ENCODE assay signal across 8 cellular contexts in genomic region chr6:119148102-119148824, GRCh38.
DNase-seq lines count a peak whose midpoint lies in the region; ATAC-seq and TF ChIP-seq lines count a peak whose summit lies in the region.

No MANE protein-coding gene starts in this region.

- H3K27me3 Mint-ChIP-seq in CD8-positive, alpha-beta memory T cell = peaks cover under 1 to 4% of the 10 kb centered on the region in 2 donors

- peaks cover 0 to 9% (median 0%) of the 10 kb centered on the region in 5 donors for H3K9me3 Mint-ChIP-seq in CD8-positive, alpha-beta memory T cell

- H3K27ac ChIP-seq in CD8-positive, alpha-beta memory T cell (ENCODE audit: low read depth, low read length) = peak overlapping the region; percentile 58
- H3K27ac ChIP-seq in body of pancreas (peak overlapping the region in 2 of 4 donors; percentile 39 to 44), stomach (peak overlapping the region in 4 of 5 donors; percentile 1 to 74 (median 52))

- no peaks in the 10 kb centered on the region for H3K4me1 ChIP-seq in CD8-positive, alpha-beta memory T cell (ENCODE audit: insufficient read depth, low read length)
- H3K4me1 ChIP-seq in body of pancreas (peaks cover 15% of the 10 kb centered on the region), stomach (peaks cover 9 to 35% (median 21%) of the 10 kb centered on the region in 4 donors)

- peak overlapping the region in 2 of 8 donors; percentile 39 to 42 for H3K27ac Mint-ChIP-seq in CD8-positive, alpha-beta memory T cell

- intact Hi-C loops in body of pancreas (cut with DNase I) (no loop called here), stomach (cut with DNase I; ENCODE audit: low total_unique reads) (no loop called here)

- CTCF ChIA-PET in CD8-positive, alpha-beta memory T cell (lab: Charles Lee) = interaction anchor here (0.7 to 2.0 kb wide), 4 partner anchors 9 to 198 kb away, joined by 3 to 10 read pairs (median 3); no protein-coding TSS in a partner anchor

- POLR2A ChIA-PET in CD8-positive, alpha-beta memory T cell (lab: Charles Lee) = no interaction called here

- H3K36me3 ChIP-seq in CD8-positive, alpha-beta memory T cell (ENCODE audit: insufficient read depth, low read length) = no peaks in the 10 kb centered on the region
- H3K36me3 ChIP-seq in body of pancreas (replicated peaks in 1 of 2; ENCODE audit: insufficient read depth in 1 of 2, low read depth in 2 of 2) (no peaks in the 10 kb centered on the region), stomach (no peaks in the 10 kb centered on the region)

- H3K4me1 Mint-ChIP-seq in CD8-positive, alpha-beta memory T cell = peaks cover 9 to 25% (median 12%) of the 10 kb centered on the region in 3 donors

- no peaks in the 10 kb centered on the region for H3K27me3 ChIP-seq in CD8-positive, alpha-beta memory T cell (ENCODE audit: insufficient read depth, low read length, poor library complexity, severe bottlenecking)
- H3K27me3 ChIP-seq in body of pancreas = no peaks in the 10 kb centered on the region
- H3K27me3 ChIP-seq in stomach = no peaks in the 10 kb centered on the region

- WGBS in body of pancreas, 2 donors = 23 to 27% methylated on average over 5 of the region's 5 CpGs
- WGBS in stomach, 5 donors = 41 to 58% (median 48%) methylated on average over 5 of the region's 5 CpGs

- TF ChIP-seq EP300 in stomach (IDR thresholded peaks at IDR 0.05) = no peak

- no peaks in the 10 kb centered on the region for H3K9me3 ChIP-seq in CD8-positive, alpha-beta memory T cell (ENCODE audit: low read length)
- H3K9me3 ChIP-seq in body of pancreas (no peaks in the 10 kb centered on the region), stomach (no peaks in the 10 kb centered on the region)

- no peak overlapping the region for H3K4me3 ChIP-seq in CD8-positive, alpha-beta memory T cell (ENCODE audit: low read length)
- H3K4me3 ChIP-seq in body of pancreas (no peak overlapping the region), stomach (no peak overlapping the region)

- H3K4me3 Mint-ChIP-seq in CD8-positive, alpha-beta memory T cell = no peak overlapping the region

- no peak for DNase-seq in CD8-positive, alpha-beta memory T cell
- DNase-seq in NCI-H526 treated with DMSO at 0.1 percent for 48 hours (lab: John Stamatoyannopoulos, UW) = peak; percentile 58
- DNase-seq in body of pancreas = peak; percentile 57 to 80 (median 66)
- peak; percentile 86 for DNase-seq in inferior parietal cortex (ENCODE audit: extremely low spot score)
- DNase-seq in stomach = no peak

- TF ChIP-seq POLR2A in body of pancreas (IDR thresholded peaks at IDR 0.05) (no peak), stomach (IDR thresholded peaks at IDR 0.05) (no peak)

- TF ChIP-seq CTCF in body of pancreas (IDR thresholded peaks at IDR 0.05) (peak; percentile 35 to 90 (median 80)), stomach (IDR thresholded peaks at IDR 0.05) (peak in 5 of 7 experiments; percentile 21 to 60 (median 38))

- H3K36me3 Mint-ChIP-seq in CD8-positive, alpha-beta memory T cell = peaks cover 0 to 10% (median 0%) of the 10 kb centered on the region in 3 donors

- ATAC-seq in GM21360 (IDR thresholded peaks at IDR 0.05; ENCODE audit: unreplicated experiment) = peak; percentile 25
- ATAC-seq in body of pancreas = peak; percentile 90
- ATAC-seq in HG02840 (IDR thresholded peaks at IDR 0.05; ENCODE audit: low FRiP score, unreplicated experiment) = no peak
- ATAC-seq in GM18873 (IDR thresholded peaks at IDR 0.05; ENCODE audit: low FRiP score, unreplicated experiment) = no peak

Comparison
In these comparisons a context has a peak if more than half of its experiments do, and no peak if none do; other contexts are left out.
1. DNase-seq: peak in NCI-H526 treated with DMSO at 0.1 percent for 48 hours (single experiment), body of pancreas (4 of 4) and inferior parietal cortex (single experiment); none in CD8-positive, alpha-beta memory T cell (0 of 5) and stomach (single experiment).
2. ATAC-seq: peak in GM21360 (single experiment) and body of pancreas (single experiment); none in HG02840 (single experiment) and GM18873 (single experiment).